Comparison of ENCODE assay signal across 1 cellular context in the genomic region with DNA sequence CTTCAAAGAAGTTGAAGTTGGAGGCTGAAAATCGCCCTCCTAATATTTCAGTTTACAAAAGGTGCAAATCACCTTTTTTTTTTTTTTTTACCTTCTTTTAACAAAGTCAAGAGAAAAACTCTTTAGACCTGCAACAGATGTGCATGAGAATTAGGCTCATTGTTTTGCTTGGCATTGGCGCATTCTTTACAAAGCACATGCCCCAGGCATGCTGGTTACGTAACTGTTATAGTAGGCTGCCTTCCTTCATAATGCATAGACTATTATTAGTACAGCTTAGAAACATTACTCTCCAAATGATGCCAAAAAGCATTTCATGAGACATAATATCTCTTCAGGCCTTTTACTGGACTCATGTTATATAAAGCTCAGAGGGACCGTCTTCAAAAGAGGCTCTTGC.
TF ChIP-seq lines count a peak whose summit lies in the region.

No MANE protein-coding gene starts in this region.

TF ChIP-seq in IMR-90, 13 proteins besides CTCF, POLR2A, EP300 and RAD21 (continued from another document):
- TF ChIP-seq MAFK (IDR thresholded peaks at IDR 0.05; ENCODE audit: low read depth, low read length) (no peak), NFE2L2 (IDR thresholded peaks at IDR 0.05; ENCODE audit: low read depth, low read length) (no peak), CEBPB (IDR thresholded peaks at IDR 0.05; ENCODE audit: low read depth, low read length) (no peak), CHD1 (IDR thresholded peaks at IDR 0.05; ENCODE audit: low read depth, low read length) (no peak)
- TF ChIP-seq, protein P1, sequence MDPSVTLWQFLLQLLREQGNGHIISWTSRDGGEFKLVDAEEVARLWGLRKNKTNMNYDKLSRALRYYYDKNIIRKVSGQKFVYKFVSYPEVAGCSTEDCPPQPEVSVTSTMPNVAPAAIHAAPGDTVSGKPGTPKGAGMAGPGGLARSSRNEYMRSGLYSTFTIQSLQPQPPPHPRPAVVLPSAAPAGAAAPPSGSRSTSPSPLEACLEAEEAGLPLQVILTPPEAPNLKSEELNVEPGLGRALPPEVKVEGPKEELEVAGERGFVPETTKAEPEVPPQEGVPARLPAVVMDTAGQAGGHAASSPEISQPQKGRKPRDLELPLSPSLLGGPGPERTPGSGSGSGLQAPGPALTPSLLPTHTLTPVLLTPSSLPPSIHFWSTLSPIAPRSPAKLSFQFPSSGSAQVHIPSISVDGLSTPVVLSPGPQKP (IDR thresholded peaks at IDR 0.05; ENCODE audit: borderline replicate concordance, low read depth, low read length) = no peak
